ENCODE assay signal across 15 cellular contexts in the genomic region with DNA sequence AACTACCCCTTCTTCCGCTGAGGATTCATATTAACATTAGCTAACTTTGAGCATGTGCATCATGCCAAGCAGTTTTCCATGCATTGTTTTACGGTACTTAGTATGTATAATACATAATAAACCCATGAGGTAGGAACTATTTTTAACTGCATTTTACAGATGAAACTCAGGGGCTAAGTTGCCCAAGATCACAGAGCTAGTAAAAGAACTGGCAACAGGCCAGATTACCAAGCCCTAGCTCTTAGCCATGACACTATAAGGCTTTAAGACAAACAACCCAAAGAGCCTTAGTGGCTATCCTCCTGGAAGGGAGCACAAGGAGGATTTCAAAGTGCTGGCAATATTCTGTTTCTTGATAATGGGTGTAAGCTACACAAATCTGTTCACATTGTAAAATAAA. TPM values are rescaled to one million over a fixed set of nuclear protein-coding genes. Genes with fewer than 3 reads are reported as not detected.
DNase-seq lines count a peak whose midpoint lies in the region; ATAC-seq, FAIRE-seq and TF ChIP-seq lines count a peak whose summit lies in the region.
"Had no signal": no experiment of that assay in that cellular context is flagged by ENCODE, and none has a peak within 500 bp of the region (broad histone marks: within the 10 kb centered on the region; RNA-seq: fewer than 3 reads in every experiment).

No MANE protein-coding gene starts in this region.

- no peak for TF ChIP-seq EP300 in K562 (IDR thresholded peaks at IDR 0.05; ENCODE audit: low read length)

- DNase-seq in AML-193 (lab: John Stamatoyannopoulos, UW), result peak; percentile 16
- DNase-seq in K562 (ENCODE audit: extremely low read depth in 1 of 4, low spot score in 3 of 4), result peak in 1 of 4 experiments; percentile 21
- DNase-seq in iris pigment epithelial cell (ENCODE audit: low read depth), result peak; percentile 86
- no peak for DNase-seq in NCI-H1105 treated with DMSO at 0.1 percent for 48 hours (lab: John Stamatoyannopoulos, UW)
- DNase-seq in activated naive CD8-positive, alpha-beta T cell treated with anti-CD3 and anti-CD28 coated beads for 36 hours, result no peak
- no peak for DNase-seq in activated T-cell treated with anti-CD3 and anti-CD28 coated beads for 4 hours
- DNase-seq in cortex of kidney (lab: John Stamatoyannopoulos, UW), result no peak
- DNase-seq: activated CD4-positive, alpha-beta T cell treated with anti-CD3 and anti-CD28 coated beads, Interleukin-2, amount 50 U/mL, for 4 hours; glutamatergic neuron; NCI-H1436; NCI-H510A treated with DMSO at 0.1 percent for 48 hours; stimulated activated CD4-positive, alpha-beta T cell treated with anti-CD3 and anti-CD28 coated beads, Interleukin-4, amount 100 ng/mL, for 1 hour had no signal

- H3K27me3 Mint-ChIP-seq in activated naive CD8-positive, alpha-beta T cell treated with anti-CD3 and anti-CD28 coated beads for 36 hours, result no peaks in the 10 kb centered on the region
- H3K27me3 Mint-ChIP-seq: brain had no signal

- no peaks in the 10 kb centered on the region for H3K9me2 ChIP-seq in Loucy (replicated peaks; ENCODE audit: low read depth, low read length)

- H3F3A ChIP-seq in Loucy (ENCODE audit: low read depth), result no peaks in the 10 kb centered on the region

- H3K4me1 ChIP-seq in Loucy (ENCODE audit: insufficient read depth, low read length, poor library complexity, severe bottlenecking) (peaks cover 69% of the 10 kb centered on the region), K562 (replicated peaks in 1 of 2; ENCODE audit: control insufficient read depth in 2 of 2, insufficient read depth in 2 of 2, low read length in 2 of 2) (peaks cover 3 to 18% of the 10 kb centered on the region in 2 experiments; a peak in 4 of 5 replicates)

- H3K4me3 ChIP-seq in Loucy (ENCODE audit: low read length, poor library complexity, severe bottlenecking) (peak overlapping the region; percentile 61), K562 (no peak overlapping the region)

- peaks cover 99% of the 10 kb centered on the region for H3K79me2 ChIP-seq in Loucy (ENCODE audit: insufficient read depth, low read length)
- H3K79me2 ChIP-seq in K562 (ENCODE audit: control insufficient read depth, insufficient read depth, low read length), result peaks cover 94% of the 10 kb centered on the region

- CTCF ChIA-PET in K562 (lab: Yijun Ruan, JAX; ENCODE audit: low intra/inter-chr PET ratio), result no interaction called here

- no peak overlapping the region for H2AFZ ChIP-seq in Loucy (ENCODE audit: low read length)
- H2AFZ ChIP-seq in K562 (ENCODE audit: low read depth, low read length), result no peak overlapping the region

- WGBS in K562 (ENCODE audit: insufficient coverage, low coverage, missing lambda C conversion rate), result 100% methylated on average over 2 of the region's 2 CpGs

- no peak overlapping the region for H3K4me3 Mint-ChIP-seq in activated naive CD8-positive, alpha-beta T cell treated with anti-CD3 and anti-CD28 coated beads for 36 hours
- H3K4me3 Mint-ChIP-seq: brain had no signal

- ATAC-seq in K562, result no peak

- no TSS peak for BruUV-seq in K562 (replicated peaks; lab: Mats Ljungman, UMichigan)

- H4K20me1 ChIP-seq in Loucy (ENCODE audit: insufficient read depth, low read length, poor library complexity, severe bottlenecking) (peaks cover 73% of the 10 kb centered on the region), K562 (replicated peaks; ENCODE audit: control insufficient read depth, insufficient read depth, low read length) (peaks cover 38% of the 10 kb centered on the region)

- peak; percentile 15 for FAIRE-seq in K562 (lab: Jason Lieb, UNC)
- FAIRE-seq: GM12892 had no signal

- H3K9ac ChIP-seq in Loucy (ENCODE audit: low read depth, low read length, poor library complexity, severe bottlenecking) (peak overlapping the region; percentile 7), K562 (ENCODE audit: insufficient read depth in 1 of 2, low read depth in 2 of 2, low read length in 2 of 2) (no peak overlapping the region)

- no peaks in the 10 kb centered on the region for H3K9me3 Mint-ChIP-seq in activated naive CD8-positive, alpha-beta T cell treated with anti-CD3 and anti-CD28 coated beads for 36 hours
- H3K9me3 Mint-ChIP-seq: brain had no signal

- H3K27ac ChIP-seq in K562 (ENCODE audit: extremely low read depth, low read depth, low read length), result no peak overlapping the region

- H3K27ac Mint-ChIP-seq in activated naive CD8-positive, alpha-beta T cell treated with anti-CD3 and anti-CD28 coated beads for 36 hours, result no peak overlapping the region

- in situ Hi-C loops in K562 (cut with MboI), result no loop called here

- H3K36me3 Mint-ChIP-seq in activated naive CD8-positive, alpha-beta T cell treated with anti-CD3 and anti-CD28 coated beads for 36 hours, result peaks cover 62% of the 10 kb centered on the region

- no peak for TF ChIP-seq POLR2A in K562 (conservative IDR thresholded peaks at IDR 0.05)

- intact Hi-C loops in K562 (cut with micrococcal nuclease), result no loop called here

- H3K36me3 ChIP-seq in Loucy (ENCODE audit: insufficient read depth, low read length) (peaks cover 14% of the 10 kb centered on the region; the same call in 1 of the 2 replicates), K562 (ENCODE audit: control insufficient read depth, insufficient read depth, low read length) (peaks cover 90% of the 10 kb centered on the region)

- H3K9me3 ChIP-seq in Loucy (ENCODE audit: insufficient read depth, low read depth, low read length), result no peaks in the 10 kb centered on the region
- H3K9me3 ChIP-seq in K562 (replicated peaks; ENCODE audit: control insufficient read depth, insufficient read depth, low read depth, low read length), result no peaks in the 10 kb centered on the region

- TF ChIP-seq RAD21 in K562 (CRISPR knock-in tag; conservative IDR thresholded peaks at IDR 0.05 in 1 of 2, IDR thresholded peaks at IDR 0.05 in 1 of 2), result no peak

- peak overlapping the region; percentile 96 for H3K4me2 ChIP-seq in Loucy (ENCODE audit: low read depth, low read length, poor library complexity, severe bottlenecking)
- H3K4me2 ChIP-seq in K562 (ENCODE audit: insufficient read depth, low read length), result no peak overlapping the region

- POLR2A ChIA-PET in K562 (lab: Yijun Ruan, JAX), result interaction anchor here (0.7 to 2.4 kb wide), 8 partner anchors 8 to 604 kb away, joined by 3 to 8 read pairs (median 4); no protein-coding TSS in a partner anchor

- no peak for TF ChIP-seq CTCF in Loucy (conservative IDR thresholded peaks at IDR 0.05; ENCODE audit: low read length)
- no peak for TF ChIP-seq CTCF in K562 (IDR thresholded peaks at IDR 0.05 in 2 of 3, conservative IDR thresholded peaks at IDR 0.05 in 1 of 3; ENCODE audit: insufficient read depth in 2 of 3, low read depth in 1 of 3, low read length in 3 of 3)

- H3K4me1 Mint-ChIP-seq in activated naive CD8-positive, alpha-beta T cell treated with anti-CD3 and anti-CD28 coated beads for 36 hours, result peaks cover 75% of the 10 kb centered on the region

- no peaks in the 10 kb centered on the region for H3K9me1 ChIP-seq in K562 (ENCODE audit: control insufficient read depth, insufficient read depth, low read length)

- H3K27me3 ChIP-seq in Loucy (ENCODE audit: insufficient read depth, low read length, poor library complexity, severe bottlenecking) (no peaks in the 10 kb centered on the region), K562 (ENCODE audit: control insufficient read depth in 2 of 2, insufficient read depth in 2 of 2, low read length in 2 of 2) (no peaks in the 10 kb centered on the region)

TF ChIP-seq in K562, 482 proteins besides CTCF, POLR2A, EP300 and RAD21 (continues in another document):
- TF ChIP-seq SMARCA5 (IDR thresholded peaks at IDR 0.05), result no peak

RNA-seq across cellular contexts. Expression of a gene that starts 6.1 kb away (rescaled TPM):
- total RNA-seq in K562 (2011; cell fraction: chromatin; rRNA removed; ENCODE audit: low replicate concordance), result 308 and 373 TPM in 2 replicates
- 190 and 213 TPM in 2 replicates for total RNA-seq in K562 (2011; cell fraction: nucleolus; rRNA removed)
- 283 and 338 TPM in 2 replicates for total RNA-seq in K562 (2011; cell fraction: nucleoplasm; rRNA removed)
- total RNA-seq in K562 (2014; rRNA removed) (349 and 444 TPM in 2 replicates), K562 (2014; rRNA removed; fragmentation: Illumina TruSeq; extraction: Trizol) (456 and 483 TPM in 2 replicates), K562 (2015; rRNA removed; fragmentation: Illumina TruSeq; extraction: Trizol) (490 and 510 TPM in 2 replicates), K562 (2021) (509 and 517 TPM in 2 replicates)
- polyA plus RNA-seq in K562 (2011; rRNA removed) (447 and 549 TPM in 2 replicates), K562 (2014; fragmentation: Illumina TruSeq; extraction: Trizol) (802 and 1,050 TPM in 2 replicates), K562 (2014; fragmentation: Nextera tagmentation; extraction: Ambion mirVana) (100 to 1,000 TPM; 105 to 140 TPM), K562 (2014; rRNA removed) (512 and 577 TPM in 2 replicates)
- polyA plus RNA-seq in K562 (2011; cell fraction: cytosol; rRNA removed), result 383 and 522 TPM in 2 replicates
- polyA plus RNA-seq in K562 (2011; cell fraction: nucleus; rRNA removed), result 310 and 377 TPM in 2 replicates
- 354 and 451 TPM in 2 replicates for polyA plus RNA-seq in K562 (2012)
- 247 and 258 TPM in 2 replicates for polyA minus RNA-seq in K562 (2011; rRNA and poly(A)+ RNA removed)
- 169 and 177 TPM in 2 replicates for polyA minus RNA-seq in K562 (2011; cell fraction: cytosol; rRNA and poly(A)+ RNA removed)
- 101 and 183 TPM in 2 replicates for polyA minus RNA-seq in K562 (2011; cell fraction: nucleus; rRNA and poly(A)+ RNA removed)
- total RNA-seq in activated naive CD8-positive, alpha-beta T cell treated with anti-CD3 and anti-CD28 coated beads for 36 hours, result 100 to 1,000 TPM; 372 to 389 TPM

RNA-seq across cellular contexts. Expression of a gene that starts 50.4 kb away (rescaled TPM):
- total RNA-seq in K562 (2011; cell fraction: chromatin; rRNA removed; ENCODE audit: low replicate concordance), result 3.5 and 3.7 TPM in 2 replicates
- 2.2 and 6.7 TPM in 2 replicates for total RNA-seq in K562 (2011; cell fraction: nucleolus; rRNA removed)
- 1.5 and 3.9 TPM in 2 replicates for total RNA-seq in K562 (2011; cell fraction: nucleoplasm; rRNA removed)
- total RNA-seq in K562 (2014; rRNA removed), result 0.61 and 0.91 TPM in 2 replicates
- 0.18 and 0.57 TPM in 2 replicates for total RNA-seq in K562 (2014; rRNA removed; fragmentation: Illumina TruSeq; extraction: Trizol)
- 0.14 and 0.23 TPM in 2 replicates for total RNA-seq in K562 (2015; rRNA removed; fragmentation: Illumina TruSeq; extraction: Trizol)
- 0.36 and 0.42 TPM in 2 replicates for total RNA-seq in K562 (2021)
- polyA plus RNA-seq in K562 (2011; rRNA removed), result 0.41 and 0.68 TPM in 2 replicates
- polyA plus RNA-seq in K562 (2011; cell fraction: cytosol; rRNA removed), result 0.41 and 0.57 TPM in 2 replicates
- 1.8 and 1.9 TPM in 2 replicates for polyA plus RNA-seq in K562 (2011; cell fraction: nucleus; rRNA removed)
- polyA plus RNA-seq in K562 (2012), result 0.65 and 1.1 TPM in 2 replicates
- 0.06 and 0.82 TPM in 2 replicates for polyA plus RNA-seq in K562 (2014; fragmentation: Illumina TruSeq; extraction: Trizol)
- not detected for polyA plus RNA-seq in K562 (2014; fragmentation: Nextera tagmentation; extraction: Ambion mirVana)
- 0.22 and 0.56 TPM in 2 replicates for polyA plus RNA-seq in K562 (2014; rRNA removed)
- 0.39 and 0.77 TPM in 2 replicates for polyA minus RNA-seq in K562 (2011; rRNA and poly(A)+ RNA removed)
- polyA minus RNA-seq in K562 (2011; cell fraction: cytosol; rRNA and poly(A)+ RNA removed), result not detected in 2 replicates
- 1.2 and 2.2 TPM in 2 replicates for polyA minus RNA-seq in K562 (2011; cell fraction: nucleus; rRNA and poly(A)+ RNA removed)
- 1 to 10 TPM; 1.8 to 3.6 TPM for total RNA-seq in activated naive CD8-positive, alpha-beta T cell treated with anti-CD3 and anti-CD28 coated beads for 36 hours

Comparison
In these comparisons a context has a peak if more than half of its experiments do, and no peak if none do; other contexts are left out.
1. DNase-seq: peak in AML-193 (2 of 2) and iris pigment epithelial cell (single experiment); none in NCI-H1105 treated with DMSO at 0.1 percent for 48 hours (single experiment), activated naive CD8-positive, alpha-beta T cell treated with anti-CD3 and anti-CD28 coated beads for 36 hours (single experiment), activated T-cell treated with anti-CD3 and anti-CD28 coated beads for 4 hours (single experiment) and cortex of kidney (single experiment).